ENCODE assay signal across 22 cellular contexts in the genomic region with DNA sequence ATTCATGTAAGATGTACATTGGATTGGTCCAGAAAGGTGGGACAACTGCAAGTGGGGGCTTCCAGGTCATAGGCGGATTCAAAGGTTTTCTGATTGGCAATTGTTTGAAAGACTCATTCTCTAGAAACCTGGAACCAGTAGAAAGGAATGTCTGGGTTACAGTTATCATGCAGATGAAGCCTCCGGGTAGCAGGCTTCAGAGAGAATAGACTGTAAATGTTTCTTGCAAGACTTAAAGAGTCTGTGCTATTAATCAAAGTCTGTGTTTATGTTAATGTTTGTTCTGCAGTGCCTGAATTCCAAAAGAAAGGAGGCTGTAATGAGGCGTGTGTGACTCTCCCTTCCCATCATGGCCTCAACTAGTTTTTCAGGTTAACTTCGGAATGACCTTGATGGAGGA. TPM values are rescaled to one million over a fixed set of nuclear protein-coding genes. Genes with fewer than 3 reads are reported as not detected.
"Had no signal": no experiment of that assay in that cellular context is flagged by ENCODE, and none has a peak within 500 bp of the region (broad histone marks: within the 10 kb centered on the region; RNA-seq: fewer than 3 reads in every experiment).

No MANE protein-coding gene starts in this region.

- H3K4me3 ChIP-seq: gastroesophageal sphincter, heart left ventricle, left lung had no signal

- H3K4me3 Mint-ChIP-seq: activated B cell treated with CpG ODN at 0.5 μM for 24 hours; activated CD8-positive, alpha-beta T cell treated with anti-CD3 and anti-CD28 coated beads for 36 hours; activated naive CD8-positive, alpha-beta T cell treated with anti-CD3 and anti-CD28 coated beads, Interleukin-2, amount 10 ng/mL, durations not matched to agents 7 days and 5 days; nephron; T-cell had no signal

- H3K9me3 ChIP-seq: gastroesophageal sphincter, heart left ventricle, left lung had no signal

- H3K27me3 Mint-ChIP-seq: activated B cell treated with CpG ODN at 0.5 μM for 24 hours; activated CD8-positive, alpha-beta T cell treated with anti-CD3 and anti-CD28 coated beads for 36 hours; activated naive CD8-positive, alpha-beta T cell treated with anti-CD3 and anti-CD28 coated beads, Interleukin-2, amount 10 ng/mL, durations not matched to agents 7 days and 5 days; T-cell had no signal

- H3K27me3 ChIP-seq: gastroesophageal sphincter, heart left ventricle, left lung had no signal

- H3K4me1 Mint-ChIP-seq: activated B cell treated with CpG ODN at 0.5 μM for 24 hours, nephron, T-cell had no signal

- H3K36me3 ChIP-seq: gastroesophageal sphincter, heart left ventricle, left lung had no signal

- H3K27ac ChIP-seq: gastroesophageal sphincter, heart left ventricle, left lung had no signal

- ATAC-seq: activated CD8-positive, alpha-beta T cell treated with anti-CD3 and anti-CD28 coated beads for 36 hours; esophagus mucosa; gastroesophageal sphincter; heart left ventricle; left lung; T-cell had no signal

- H3K4me1 ChIP-seq: gastroesophageal sphincter, heart left ventricle, left lung had no signal

- H3K9me3 Mint-ChIP-seq: activated B cell treated with CpG ODN at 0.5 μM for 24 hours; activated CD8-positive, alpha-beta T cell treated with anti-CD3 and anti-CD28 coated beads for 36 hours; activated T-helper 2 cell treated with anti-CD3 and anti-CD28 coated beads, Interferon-gamma antibody, Interleukin-2, Interleukin-4, amounts not matched to agents 10 μg/mL and 5 μg/mL and 100 μg/mL, durations not matched to agents 14 hours and 24 hours and 36 hours; nephron had no signal

- H3K36me3 Mint-ChIP-seq: activated naive CD8-positive, alpha-beta T cell treated with anti-CD3 and anti-CD28 coated beads, Interleukin-2, amount 10 ng/mL, durations not matched to agents 7 days and 5 days; T-cell had no signal

- DNase-seq: activated B cell treated with CpG ODN at 0.5 μM for 24 hours; activated CD4-positive, alpha-beta T cell treated with anti-CD3 and anti-CD28 coated beads for 48 hours; activated CD8-positive, alpha-beta T cell treated with anti-CD3 and anti-CD28 coated beads for 36 hours; activated naive CD4-positive, alpha-beta T cell treated with Interleukin-2 at 50 U/mL for 16 hours; activated naive CD8-positive, alpha-beta T cell treated with anti-CD3 and anti-CD28 coated beads, Interleukin-2, amount 10 ng/mL, durations not matched to agents 7 days and 5 days; activated T-cell treated with anti-CD3 and anti-CD28 coated beads, Interleukin-2, amount 50 U/mL, for 1 hour; cerebellar nuclear complex; cortex of kidney; heart left ventricle; kidney; left lung; midbrain; nucleus accumbens; stimulated activated naive CD4-positive, alpha-beta T cell; T-cell had no signal

RNA-seq across cellular contexts. Expression of a gene that starts 43.9 kb away (rescaled TPM):
- total RNA-seq: activated B cell treated with CpG ODN at 0.5 μM for 24 hours; activated CD8-positive, alpha-beta T cell treated with anti-CD3 and anti-CD28 coated beads for 36 hours; activated naive CD8-positive, alpha-beta T cell treated with anti-CD3 and anti-CD28 coated beads, Interleukin-2, amount 10 ng/mL, durations not matched to agents 7 days and 5 days; activated T-helper 2 cell treated with anti-CD3 and anti-CD28 coated beads, Interferon-gamma antibody, Interleukin-2, Interleukin-4, amounts not matched to agents 10 μg/mL and 5 μg/mL and 100 μg/mL, durations not matched to agents 14 hours and 24 hours and 36 hours; left lung; lung microvascular endothelial cell; renal cortical epithelial cell; urinary bladder had no signal
